2 cellular contexts compared by ENCODE assay signal in the genomic region with DNA sequence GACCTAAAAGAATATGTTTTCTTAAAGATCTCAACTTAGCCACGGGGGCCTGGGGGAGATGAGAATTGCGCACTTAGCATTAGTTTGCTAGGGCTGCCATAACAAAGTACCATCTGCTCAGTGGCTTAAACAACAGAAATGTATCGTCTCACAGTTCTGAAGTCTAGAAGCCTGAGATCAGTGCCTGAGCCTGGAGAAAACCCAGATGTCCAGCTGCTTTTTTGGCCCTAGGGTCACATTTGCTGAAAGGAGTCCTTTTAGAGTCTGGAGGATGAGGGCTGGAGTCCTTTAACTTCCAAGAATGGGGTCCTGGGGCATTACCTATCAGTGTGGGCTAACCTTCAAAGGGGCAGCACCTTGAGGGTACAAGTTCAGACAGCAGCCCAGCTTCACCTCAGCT.
TF ChIP-seq lines count a peak whose summit lies in the region.

No MANE protein-coding gene starts in this region.

TF ChIP-seq in IMR-90, 13 proteins besides CTCF, POLR2A, EP300 and RAD21:
- TF ChIP-seq CEBPB (IDR thresholded peaks at IDR 0.05; ENCODE audit: low read depth, low read length) (no peak), MAZ (IDR thresholded peaks at IDR 0.05; ENCODE audit: borderline replicate concordance, low read depth, low read length) (no peak), USF2 (IDR thresholded peaks at IDR 0.05; ENCODE audit: low read depth, low read length) (no peak), CHD1 (IDR thresholded peaks at IDR 0.05; ENCODE audit: low read depth, low read length) (no peak), MXI1 (IDR thresholded peaks at IDR 0.05; ENCODE audit: borderline replicate concordance, low read depth, low read length) (no peak), BHLHE40 (IDR thresholded peaks at IDR 0.05; ENCODE audit: low read depth, low read length) (no peak), MAFK (IDR thresholded peaks at IDR 0.05; ENCODE audit: low read depth, low read length) (no peak), RFX5 (IDR thresholded peaks at IDR 0.05; ENCODE audit: low read depth, low read length) (no peak), NFE2L2 (IDR thresholded peaks at IDR 0.05; ENCODE audit: low read depth, low read length) (no peak), FOS (IDR thresholded peaks at IDR 0.05; ENCODE audit: low read depth, low read length) (no peak), RCOR1 (IDR thresholded peaks at IDR 0.05; ENCODE audit: insufficient replicate concordance, low read length) (no peak), SMC3 (IDR thresholded peaks at IDR 0.05; ENCODE audit: low read depth, low read length) (no peak)
- TF ChIP-seq, protein P1, sequence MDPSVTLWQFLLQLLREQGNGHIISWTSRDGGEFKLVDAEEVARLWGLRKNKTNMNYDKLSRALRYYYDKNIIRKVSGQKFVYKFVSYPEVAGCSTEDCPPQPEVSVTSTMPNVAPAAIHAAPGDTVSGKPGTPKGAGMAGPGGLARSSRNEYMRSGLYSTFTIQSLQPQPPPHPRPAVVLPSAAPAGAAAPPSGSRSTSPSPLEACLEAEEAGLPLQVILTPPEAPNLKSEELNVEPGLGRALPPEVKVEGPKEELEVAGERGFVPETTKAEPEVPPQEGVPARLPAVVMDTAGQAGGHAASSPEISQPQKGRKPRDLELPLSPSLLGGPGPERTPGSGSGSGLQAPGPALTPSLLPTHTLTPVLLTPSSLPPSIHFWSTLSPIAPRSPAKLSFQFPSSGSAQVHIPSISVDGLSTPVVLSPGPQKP (IDR thresholded peaks at IDR 0.05; ENCODE audit: borderline replicate concordance, low read depth, low read length): no peak
TF ChIP-seq in IMR-90: peak in this region for 0.

TF ChIP-seq in HepG2, 621 proteins besides CTCF, POLR2A, EP300 and RAD21:
- TF ChIP-seq, protein P2, sequence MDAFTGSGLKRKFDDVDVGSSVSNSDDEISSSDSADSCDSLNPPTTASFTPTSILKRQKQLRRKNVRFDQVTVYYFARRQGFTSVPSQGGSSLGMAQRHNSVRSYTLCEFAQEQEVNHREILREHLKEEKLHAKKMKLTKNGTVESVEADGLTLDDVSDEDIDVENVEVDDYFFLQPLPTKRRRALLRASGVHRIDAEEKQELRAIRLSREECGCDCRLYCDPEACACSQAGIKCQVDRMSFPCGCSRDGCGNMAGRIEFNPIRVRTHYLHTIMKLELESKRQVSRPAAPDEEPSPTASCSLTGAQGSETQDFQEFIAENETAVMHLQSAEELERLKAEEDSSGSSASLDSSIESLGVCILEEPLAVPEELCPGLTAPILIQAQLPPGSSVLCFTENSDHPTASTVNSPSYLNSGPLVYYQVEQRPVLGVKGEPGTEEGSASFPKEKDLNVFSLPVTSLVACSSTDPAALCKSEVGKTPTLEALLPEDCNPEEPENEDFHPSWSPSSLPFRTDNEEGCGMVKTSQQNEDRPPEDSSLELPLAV (CRISPR knock-in tag; conservative IDR thresholded peaks at IDR 0.05; ENCODE audit: low read depth): no peak
- no peak for TF ChIP-seq ZNF670 (CRISPR knock-in tag; IDR thresholded peaks at IDR 0.05; ENCODE audit: borderline replicate concordance)
- TF ChIP-seq, protein P3, sequence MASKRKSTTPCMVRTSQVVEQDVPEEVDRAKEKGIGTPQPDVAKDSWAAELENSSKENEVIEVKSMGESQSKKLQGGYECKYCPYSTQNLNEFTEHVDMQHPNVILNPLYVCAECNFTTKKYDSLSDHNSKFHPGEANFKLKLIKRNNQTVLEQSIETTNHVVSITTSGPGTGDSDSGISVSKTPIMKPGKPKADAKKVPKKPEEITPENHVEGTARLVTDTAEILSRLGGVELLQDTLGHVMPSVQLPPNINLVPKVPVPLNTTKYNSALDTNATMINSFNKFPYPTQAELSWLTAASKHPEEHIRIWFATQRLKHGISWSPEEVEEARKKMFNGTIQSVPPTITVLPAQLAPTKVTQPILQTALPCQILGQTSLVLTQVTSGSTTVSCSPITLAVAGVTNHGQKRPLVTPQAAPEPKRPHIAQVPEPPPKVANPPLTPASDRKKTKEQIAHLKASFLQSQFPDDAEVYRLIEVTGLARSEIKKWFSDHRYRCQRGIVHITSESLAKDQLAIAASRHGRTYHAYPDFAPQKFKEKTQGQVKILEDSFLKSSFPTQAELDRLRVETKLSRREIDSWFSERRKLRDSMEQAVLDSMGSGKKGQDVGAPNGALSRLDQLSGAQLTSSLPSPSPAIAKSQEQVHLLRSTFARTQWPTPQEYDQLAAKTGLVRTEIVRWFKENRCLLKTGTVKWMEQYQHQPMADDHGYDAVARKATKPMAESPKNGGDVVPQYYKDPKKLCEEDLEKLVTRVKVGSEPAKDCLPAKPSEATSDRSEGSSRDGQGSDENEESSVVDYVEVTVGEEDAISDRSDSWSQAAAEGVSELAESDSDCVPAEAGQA (IDR thresholded peaks at IDR 0.05; ENCODE audit: low read depth): no peak
- TF ChIP-seq, protein P3 (CRISPR knock-in tag; IDR thresholded peaks at IDR 0.05; ENCODE audit: borderline replicate concordance): no peak
- no peak for TF ChIP-seq ARID5B (CRISPR knock-in tag; IDR thresholded peaks at IDR 0.05)
- TF ChIP-seq ZFY (CRISPR knock-in tag; IDR thresholded peaks at IDR 0.05): peak; percentile 9; the same call in 1 of the 2 replicates
- TF ChIP-seq ZNF501 (CRISPR knock-in tag; IDR thresholded peaks at IDR 0.05): 0 out of 2 replicates have a peak, but pooled peaks have one; percentile 24
- no peak for TF ChIP-seq KAT2B (IDR thresholded peaks at IDR 0.05; ENCODE audit: borderline replicate concordance, low read depth, low read length)
- TF ChIP-seq ZFP90 (CRISPR knock-in tag; IDR thresholded peaks at IDR 0.05; ENCODE audit: borderline replicate concordance): no peak
- TF ChIP-seq ZNF713 (CRISPR knock-in tag; IDR thresholded peaks at IDR 0.05): no peak
- no peak for TF ChIP-seq KDM5B (CRISPR knock-in tag; IDR thresholded peaks at IDR 0.05; ENCODE audit: borderline replicate concordance)
- TF ChIP-seq AHDC1 (CRISPR knock-in tag; IDR thresholded peaks at IDR 0.05; ENCODE audit: borderline replicate concordance): no peak
- no peak for TF ChIP-seq USF2 (IDR thresholded peaks at IDR 0.05; ENCODE audit: low read depth, low read length)
- no peak for TF ChIP-seq USF2 (CRISPR knock-in tag; IDR thresholded peaks at IDR 0.05; ENCODE audit: borderline replicate concordance)
- peak; percentile 3 for TF ChIP-seq TEAD3 (CRISPR knock-in tag; optimal IDR thresholded peaks at IDR 0.05; ENCODE audit: borderline replicate concordance)
